Comparison of ENCODE assay signal across 25 cellular contexts in the genomic region with DNA sequence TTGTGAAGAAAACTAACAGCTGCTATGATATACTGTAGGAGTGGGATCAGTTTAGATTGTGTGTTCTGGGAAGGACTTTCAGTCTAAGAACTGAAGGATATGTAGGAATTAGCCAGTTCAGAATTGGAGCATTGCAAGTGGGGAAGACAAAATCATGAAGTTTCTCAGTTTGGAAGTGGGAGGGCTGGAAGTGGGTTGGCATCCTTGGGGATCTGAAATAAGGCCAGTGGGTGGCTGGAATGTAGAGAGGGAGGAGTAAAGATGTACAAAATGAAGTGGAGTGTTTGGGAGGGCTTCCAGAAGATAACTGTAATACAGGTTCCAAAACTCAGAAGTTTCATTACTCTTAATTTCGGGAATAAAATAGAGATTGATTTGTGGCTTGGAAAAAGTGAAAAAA. TPM values are rescaled to one million over a fixed set of nuclear protein-coding genes. Genes with fewer than 3 reads are reported as not detected.
A peak's percentile ranks its signal among the peaks of the same experiment; 100 is the strongest.
DNase-seq lines count a peak whose midpoint lies in the region; ATAC-seq, FAIRE-seq and TF ChIP-seq lines count a peak whose summit lies in the region.
"Had no signal": no experiment of that assay in that cellular context is flagged by ENCODE, and none has a peak within 500 bp of the region (broad histone marks: within the 10 kb centered on the region; RNA-seq: fewer than 3 reads in every experiment).

No MANE protein-coding gene starts in this region.

- H3K4me3 ChIP-seq in HEK293 (ENCODE audit: low read depth, low read length) (no peak overlapping the region), fibroblast of the aortic adventitia (ENCODE audit: low read depth, low read length) (no peak overlapping the region), kidney (ENCODE audit: low read length in 2 of 2) (no peak overlapping the region), foreskin fibroblast (ENCODE audit: low read depth in 1 of 2, low read length in 2 of 2) (no peak overlapping the region)
- H3K4me3 ChIP-seq: A549; BLaER1 treated with 17β-estradiol and CSF1 and Interleukin-3, amounts not matched to agents 10 nM and 100 nM; GM23248 had no signal

- no peaks in the 10 kb centered on the region for H3K9me3 Mint-ChIP-seq in central memory CD8-positive, alpha-beta T cell
- H3K9me3 Mint-ChIP-seq: CD14-positive monocyte; CD4-positive, alpha-beta memory T cell had no signal

- POLR2A ChIA-PET in HEK293 (lab: Yijun Ruan, JAX) = no interaction called here

- no peak for TF ChIP-seq CTCF in HEK293 (tag by site-specific recombination; IDR thresholded peaks at IDR 0.05)
- TF ChIP-seq CTCF in fibroblast of the aortic adventitia (IDR thresholded peaks at IDR 0.05; ENCODE audit: insufficient read depth, low read length) = no peak
- TF ChIP-seq CTCF in kidney (IDR thresholded peaks at IDR 0.05; ENCODE audit: borderline replicate concordance, extremely low read depth, insufficient read depth) = no peak
- TF ChIP-seq CTCF in foreskin fibroblast (IDR thresholded peaks at IDR 0.05; ENCODE audit: low read depth, low read length) = no peak

- H3K27ac ChIP-seq in HEK293 (ENCODE audit: extremely low read depth, low read depth, low read length) (no peak overlapping the region), kidney (ENCODE audit: low read depth in 2 of 2, low read length in 2 of 2) (no peak overlapping the region)
- H3K27ac ChIP-seq: A549; BLaER1 treated with 17β-estradiol and CSF1 and Interleukin-3, amounts not matched to agents 10 nM and 100 nM; GM23248 had no signal

- H3K36me3 ChIP-seq in HEK293 (ENCODE audit: control insufficient read depth in 2 of 2, insufficient read depth in 1 of 2, low read length in 2 of 2) = peaks cover 0 to 15% of the 10 kb centered on the region in 2 experiments; a peak in 2 of 3 replicates
- no peaks in the 10 kb centered on the region for H3K36me3 ChIP-seq in kidney (ENCODE audit: control insufficient read depth in 1 of 2, insufficient read depth in 2 of 2, low read length in 2 of 2)

- intact Hi-C loops in kidney (cut with DNase I) = no loop called here

- H3K4me1 Mint-ChIP-seq in central memory CD8-positive, alpha-beta T cell = peaks cover 35% of the 10 kb centered on the region

- no peak for FAIRE-seq in kidney (lab: Jason Lieb, UNC)
- FAIRE-seq: A549, GM12891, GM18507, H1 had no signal

- no peaks in the 10 kb centered on the region for H3K27me3 Mint-ChIP-seq in central memory CD8-positive, alpha-beta T cell
- H3K27me3 Mint-ChIP-seq: CD4-positive, alpha-beta memory T cell had no signal

- peaks cover 4% of the 10 kb centered on the region for H3K36me3 Mint-ChIP-seq in central memory CD8-positive, alpha-beta T cell (ENCODE audit: insufficient read depth)

- H3K4me3 Mint-ChIP-seq in central memory CD8-positive, alpha-beta T cell = no peak overlapping the region
- H3K4me3 Mint-ChIP-seq: CD14-positive monocyte; CD4-positive, alpha-beta memory T cell had no signal

- H3K9ac ChIP-seq in kidney (ENCODE audit: low read length in 2 of 2) = no peak overlapping the region
- H3K9ac ChIP-seq: BLaER1 treated with 17β-estradiol and CSF1 and Interleukin-3, amounts not matched to agents 10 nM and 100 nM; GM23248 had no signal

- CTCF ChIA-PET in HEK293 (lab: Yijun Ruan, JAX) = no interaction called here

- no peaks in the 10 kb centered on the region for H3K9me3 ChIP-seq in HEK293 (ENCODE audit: control insufficient read depth, insufficient read depth, low read depth, low read length)
- H3K9me3 ChIP-seq in kidney (ENCODE audit: control insufficient read depth in 1 of 2, low read length in 2 of 2) = no peaks in the 10 kb centered on the region
- H3K9me3 ChIP-seq: A549; BE2C; BLaER1 treated with 17β-estradiol and CSF1 and Interleukin-3, amounts not matched to agents 10 nM and 100 nM had no signal

- H3K4me1 ChIP-seq in HEK293 (ENCODE audit: control insufficient read depth, insufficient read depth, low read length) (no peaks in the 10 kb centered on the region), kidney (ENCODE audit: control insufficient read depth in 1 of 2, insufficient read depth in 1 of 2, low read depth in 1 of 2, low read length in 2 of 2) (no peaks in the 10 kb centered on the region)
- H3K4me1 ChIP-seq: A549, BE2C had no signal

- DNase-seq in central memory CD8-positive, alpha-beta T cell (ENCODE audit: low spot score in 2 of 2) = no peak
- DNase-seq in fibroblast of the aortic adventitia (ENCODE audit: low read depth) (peak; percentile 23), kidney (no peak), foreskin fibroblast (no peak)
- DNase-seq: 8988T; ACHN; AML-193; BE2C; Calu3; CD4-positive, alpha-beta memory T cell; COR-L47; DMS53; DMS79 treated with DMSO at 0.1 percent for 48 hours; GF-D8; GM23248; H7; HCEC 1CT had no signal

- H3K27ac Mint-ChIP-seq in central memory CD8-positive, alpha-beta T cell (ENCODE audit: low read depth) = peak overlapping the region; percentile 7

- ATAC-seq in central memory CD8-positive, alpha-beta T cell (replicated peaks; ENCODE audit: extremely low read depth, poor library complexity, severe bottlenecking) = no peak
- ATAC-seq in HG03442 (IDR thresholded peaks at IDR 0.05; ENCODE audit: unreplicated experiment) = no peak
- ATAC-seq: A549 had no signal

TF ChIP-seq in HEK293, 187 proteins besides CTCF, POLR2A, EP300 and RAD21 (continues in another document):
- TF ChIP-seq ZBTB8A (tag by site-specific recombination; IDR thresholded peaks at IDR 0.05) = no peak
- TF ChIP-seq ZNF654 (tag by site-specific recombination; IDR thresholded peaks at IDR 0.05; ENCODE audit: low read depth) = no peak
- no peak for TF ChIP-seq ZNF184 (tag by site-specific recombination; IDR thresholded peaks at IDR 0.05)
- TF ChIP-seq, protein P1, sequence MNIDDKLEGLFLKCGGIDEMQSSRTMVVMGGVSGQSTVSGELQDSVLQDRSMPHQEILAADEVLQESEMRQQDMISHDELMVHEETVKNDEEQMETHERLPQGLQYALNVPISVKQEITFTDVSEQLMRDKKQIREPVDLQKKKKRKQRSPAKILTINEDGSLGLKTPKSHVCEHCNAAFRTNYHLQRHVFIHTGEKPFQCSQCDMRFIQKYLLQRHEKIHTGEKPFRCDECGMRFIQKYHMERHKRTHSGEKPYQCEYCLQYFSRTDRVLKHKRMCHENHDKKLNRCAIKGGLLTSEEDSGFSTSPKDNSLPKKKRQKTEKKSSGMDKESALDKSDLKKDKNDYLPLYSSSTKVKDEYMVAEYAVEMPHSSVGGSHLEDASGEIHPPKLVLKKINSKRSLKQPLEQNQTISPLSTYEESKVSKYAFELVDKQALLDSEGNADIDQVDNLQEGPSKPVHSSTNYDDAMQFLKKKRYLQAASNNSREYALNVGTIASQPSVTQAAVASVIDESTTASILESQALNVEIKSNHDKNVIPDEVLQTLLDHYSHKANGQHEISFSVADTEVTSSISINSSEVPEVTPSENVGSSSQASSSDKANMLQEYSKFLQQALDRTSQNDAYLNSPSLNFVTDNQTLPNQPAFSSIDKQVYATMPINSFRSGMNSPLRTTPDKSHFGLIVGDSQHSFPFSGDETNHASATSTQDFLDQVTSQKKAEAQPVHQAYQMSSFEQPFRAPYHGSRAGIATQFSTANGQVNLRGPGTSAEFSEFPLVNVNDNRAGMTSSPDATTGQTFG (tag by site-specific recombination; IDR thresholded peaks at IDR 0.05; ENCODE audit: borderline replicate concordance) = no peak
- TF ChIP-seq OVOL3 (tag by site-specific recombination; IDR thresholded peaks at IDR 0.05) = no peak
- TF ChIP-seq ZXDB (tag by site-specific recombination; IDR thresholded peaks at IDR 0.05) = no peak
- TF ChIP-seq ZNF16 (tag by site-specific recombination; IDR thresholded peaks at IDR 0.05; ENCODE audit: low read depth) = no peak
- TF ChIP-seq KLF10 (tag by site-specific recombination; IDR thresholded peaks at IDR 0.05) = no peak
- TF ChIP-seq PRDM2 (tag by site-specific recombination; IDR thresholded peaks at IDR 0.05; ENCODE audit: borderline replicate concordance) = no peak
- peak; percentile 75 for TF ChIP-seq EGR2 (tag by site-specific recombination; IDR thresholded peaks at IDR 0.05; ENCODE audit: low read depth)

RNA-seq across cellular contexts. Expression of gene SEC22A, which starts 17.2 kb away (rescaled TPM):
- 21.3 and 44.6 TPM in 2 replicates for total RNA-seq in fibroblast of the aortic adventitia (ENCODE audit: low replicate concordance)
- total RNA-seq in kidney = 14.8 TPM
- polyA plus RNA-seq in kidney (ENCODE audit: insufficient read depth, low read depth, low replicate concordance) = 18.6 TPM
